ENCODE assay signal across 16 cellular contexts in genomic region chr10:10584164-10584563, GRCh38.
A peak's percentile ranks its signal among the peaks of the same experiment; 100 is the strongest.
DNase-seq lines count a peak whose midpoint lies in the region; ATAC-seq, FAIRE-seq and TF ChIP-seq lines count a peak whose summit lies in the region.
"Had no signal": no experiment of that assay in that cellular context is flagged by ENCODE, and none has a peak within 500 bp of the region (broad histone marks: within the 10 kb centered on the region; RNA-seq: fewer than 3 reads in every experiment).

No MANE protein-coding gene starts in this region.

- ATAC-seq in GM18867 (IDR thresholded peaks at IDR 0.05; ENCODE audit: unreplicated experiment) (peak; percentile 74), left colon (peak; percentile 79)
- ATAC-seq: GM12878, HCT116 had no signal

- intact Hi-C loops in left colon (cut with DNase I, micrococcal nuclease), result no loop called here

- FAIRE-seq in HTR-8/SVneo (lab: Jason Lieb, UNC), result no peak
- FAIRE-seq: GM12878, H54 had no signal

- DNase-seq in GM12865 (ENCODE audit: low read depth) (peak; percentile 9), NOMO-1 (lab: John Stamatoyannopoulos, UW; ENCODE audit: unreplicated experiment in 2 of 2) (peak; percentile 21 to 52), left colon (peak in 1 of 2 donors; percentile 11), HTR-8/SVneo (ENCODE audit: insufficient read length, low spot score) (no peak)
- DNase-seq in stimulated activated naive CD4-positive, alpha-beta T cell treated with Interleukin-2 at 50 U/mL for 16 hours (lab: John Stamatoyannopoulos, UW), result no peak
- DNase-seq in central memory CD4-positive, alpha-beta T cell, result no peak
- DNase-seq: ACHN; CD4-positive, CD25-positive, alpha-beta regulatory T cell; DMS53; GM23248; IMR-90 had no signal

- TF ChIP-seq CTCF in GM12865 (IDR thresholded peaks at IDR 0.05; ENCODE audit: insufficient read depth, low read depth, low read length, missing control alignments), result no peak

- H3K4me3 ChIP-seq in GM12865 (ENCODE audit: low read depth, low read length), result no peak overlapping the region
- H3K4me3 ChIP-seq: BLaER1 treated with 17β-estradiol and CSF1 and Interleukin-3, amounts not matched to agents 10 nM and 100 nM; GM12878; GM23248 had no signal

Comparison
In these comparisons a context has a peak if more than half of its experiments do, and no peak if none do; other contexts are left out.
1. DNase-seq: peak in GM12865 (single experiment) and NOMO-1 (2 of 2); none in HTR-8/SVneo (single experiment), stimulated activated naive CD4-positive, alpha-beta T cell treated with Interleukin-2 at 50 U/mL for 16 hours (single experiment) and central memory CD4-positive, alpha-beta T cell (single experiment).